Comparison of ENCODE assay signal across 11 cellular contexts in the genomic region with DNA sequence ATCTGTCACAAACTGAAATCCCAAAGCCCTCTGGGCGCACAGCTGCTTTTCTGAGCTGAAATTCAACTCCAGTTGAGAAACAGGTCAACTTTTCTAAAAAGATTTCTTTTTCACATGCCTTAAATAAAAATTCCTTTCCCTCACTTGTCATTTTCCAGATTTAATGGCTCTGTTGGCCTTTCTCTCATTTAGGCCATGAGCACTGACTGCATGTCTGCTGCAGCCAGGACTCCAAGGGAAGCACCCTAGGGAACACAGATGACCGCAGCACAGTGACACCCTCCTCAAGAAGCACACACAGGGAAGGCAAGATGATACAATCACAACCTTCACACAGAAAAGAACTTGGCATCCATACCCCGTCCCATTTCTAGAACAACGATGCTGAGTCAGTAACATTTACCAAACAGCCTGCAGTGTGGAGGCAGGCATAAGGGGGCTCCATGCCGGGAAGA. TPM values are rescaled to one million over a fixed set of nuclear protein-coding genes. Genes with fewer than 3 reads are reported as not detected.
DNase-seq lines count a peak whose midpoint lies in the region; ATAC-seq and TF ChIP-seq lines count a peak whose summit lies in the region.
"Had no signal": no experiment of that assay in that cellular context is flagged by ENCODE, and none has a peak within 500 bp of the region (broad histone marks: within the 10 kb centered on the region; RNA-seq: fewer than 3 reads in every experiment).

No MANE protein-coding gene starts in this region.

- TF ChIP-seq POLR2A in spleen (IDR thresholded peaks at IDR 0.05): no peak

- no peak overlapping the region for H3K27ac ChIP-seq in HEK293 (ENCODE audit: extremely low read depth, low read depth, low read length)
- peak overlapping the region; percentile 49 to 56 for H3K27ac ChIP-seq in right atrium auricular region
- H3K27ac ChIP-seq in spleen: peak overlapping the region in 5 of 8 donors; percentile 8 to 58 (median 20)
- H3K27ac ChIP-seq: right lobe of liver had no signal

- no peaks in the 10 kb centered on the region for H3K9me3 Mint-ChIP-seq in chondrocyte (ENCODE audit: low read depth)

- DNase-seq in chondrocyte (ENCODE audit: low spot score): no peak
- no peak for DNase-seq in right atrium auricular region (ENCODE audit: low spot score)
- no peak for DNase-seq in spleen
- DNase-seq in DMS53 treated with DMSO at 0.1 percent for 48 hours (lab: John Stamatoyannopoulos, UW; ENCODE audit: unreplicated experiment): no peak
- no peak for DNase-seq in DMS53 (lab: John Stamatoyannopoulos, UW)
- DNase-seq: cerebellar nuclear complex, NCI-H2081, right lobe of liver had no signal

- H3K4me1 Mint-ChIP-seq in chondrocyte (ENCODE audit: low read depth): peaks cover 95% of the 10 kb centered on the region

- CTCF ChIA-PET in HEK293 (lab: Yijun Ruan, JAX): no interaction called here

- no peaks in the 10 kb centered on the region for H3K9me3 ChIP-seq in HEK293 (ENCODE audit: control insufficient read depth, insufficient read depth, low read depth, low read length)
- H3K9me3 ChIP-seq in right atrium auricular region: no peaks in the 10 kb centered on the region
- no peaks in the 10 kb centered on the region for H3K9me3 ChIP-seq in spleen
- H3K9me3 ChIP-seq: right lobe of liver had no signal

- H3K4me3 ChIP-seq in HEK293 (ENCODE audit: low read depth, low read length) (no peak overlapping the region), right atrium auricular region (no peak overlapping the region), spleen (no peak overlapping the region)
- H3K4me3 ChIP-seq: right lobe of liver had no signal

- ATAC-seq in HG02852 (IDR thresholded peaks at IDR 0.05; ENCODE audit: unreplicated experiment) (no peak), HG03354 (IDR thresholded peaks at IDR 0.05; ENCODE audit: poor library complexity, severe bottlenecking, unreplicated experiment) (no peak)
- ATAC-seq: right lobe of liver had no signal

- TF ChIP-seq CTCF in HEK293 (tag by site-specific recombination; IDR thresholded peaks at IDR 0.05): no peak
- TF ChIP-seq CTCF in chondrocyte (IDR thresholded peaks at IDR 0.05): no peak
- TF ChIP-seq CTCF in right atrium auricular region (IDR thresholded peaks at IDR 0.05): no peak
- no peak for TF ChIP-seq CTCF in spleen (IDR thresholded peaks at IDR 0.05 in 8 of 11, conservative IDR thresholded peaks at IDR 0.05 in 3 of 11)

- WGBS in spleen, 5 donors: 59 to 80% (median 76%) methylated on average over 5 of the region's 5 CpGs

- peak overlapping the region; percentile 100 for H3K27ac Mint-ChIP-seq in chondrocyte (ENCODE audit: unreplicated experiment)

- H3K27me3 ChIP-seq in right atrium auricular region (no peaks in the 10 kb centered on the region), spleen (replicated peaks in 1 of 7) (no peaks in the 10 kb centered on the region)
- H3K27me3 ChIP-seq: right lobe of liver had no signal

- H3K36me3 ChIP-seq in HEK293 (ENCODE audit: control insufficient read depth in 2 of 2, insufficient read depth in 1 of 2, low read length in 2 of 2) (no peaks in the 10 kb centered on the region), right atrium auricular region (no peaks in the 10 kb centered on the region), spleen (no peaks in the 10 kb centered on the region)
- H3K36me3 ChIP-seq: right lobe of liver had no signal

- H3K4me1 ChIP-seq in HEK293 (ENCODE audit: control insufficient read depth, insufficient read depth, low read length): no peaks in the 10 kb centered on the region
- peaks cover 0 to 76% of the 10 kb centered on the region in 2 donors for H3K4me1 ChIP-seq in right atrium auricular region
- H3K4me1 ChIP-seq in spleen: peaks cover 0 to 46% (median 15%) of the 10 kb centered on the region in 6 donors
- H3K4me1 ChIP-seq: right lobe of liver had no signal

- POLR2A ChIA-PET in HEK293 (lab: Yijun Ruan, JAX): no interaction called here

- no peaks in the 10 kb centered on the region for H3K36me3 Mint-ChIP-seq in chondrocyte (ENCODE audit: low read depth)

- peak overlapping the region; percentile 57 for H3K4me3 Mint-ChIP-seq in chondrocyte (ENCODE audit: unreplicated experiment)

- H3K27me3 Mint-ChIP-seq in chondrocyte (ENCODE audit: low read depth): no peaks in the 10 kb centered on the region

- intact Hi-C loops in spleen (cut with DNase I; ENCODE audit: low total_unique reads): no loop called here

TF ChIP-seq in HEK293, 187 proteins besides CTCF, POLR2A, EP300 and RAD21:
- TF ChIP-seq, protein P1, sequence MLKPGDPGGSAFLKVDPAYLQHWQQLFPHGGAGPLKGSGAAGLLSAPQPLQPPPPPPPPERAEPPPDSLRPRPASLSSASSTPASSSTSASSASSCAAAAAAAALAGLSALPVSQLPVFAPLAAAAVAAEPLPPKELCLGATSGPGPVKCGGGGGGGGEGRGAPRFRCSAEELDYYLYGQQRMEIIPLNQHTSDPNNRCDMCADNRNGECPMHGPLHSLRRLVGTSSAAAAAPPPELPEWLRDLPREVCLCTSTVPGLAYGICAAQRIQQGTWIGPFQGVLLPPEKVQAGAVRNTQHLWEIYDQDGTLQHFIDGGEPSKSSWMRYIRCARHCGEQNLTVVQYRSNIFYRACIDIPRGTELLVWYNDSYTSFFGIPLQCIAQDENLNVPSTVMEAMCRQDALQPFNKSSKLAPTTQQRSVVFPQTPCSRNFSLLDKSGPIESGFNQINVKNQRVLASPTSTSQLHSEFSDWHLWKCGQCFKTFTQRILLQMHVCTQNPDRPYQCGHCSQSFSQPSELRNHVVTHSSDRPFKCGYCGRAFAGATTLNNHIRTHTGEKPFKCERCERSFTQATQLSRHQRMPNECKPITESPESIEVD (tag by site-specific recombination; IDR thresholded peaks at IDR 0.05): peak; percentile 56; the same call in 1 of the 2 replicates
- TF ChIP-seq ZNF544 (tag by site-specific recombination; IDR thresholded peaks at IDR 0.05): no peak

RNA-seq across cellular contexts. Expression of gene AFAP1, which starts 34.2 kb away (rescaled TPM):
- 107 to 119 TPM (median 118 TPM) in 3 replicates for total RNA-seq in chondrocyte
- 10 to 100 TPM; 16.2 to 27.2 TPM for total RNA-seq in right atrium auricular region
- total RNA-seq in spleen: 10 to 100 TPM in 6 of 7 donors, 1 to 10 TPM in 1; 9.0 to 29.2 (median 14.5) TPM
- polyA plus RNA-seq in spleen: 1 to 10 TPM; 1.6 to 2.4 (median 1.7) TPM
